ENCODE assay signal across 12 cellular contexts in the genomic region with DNA sequence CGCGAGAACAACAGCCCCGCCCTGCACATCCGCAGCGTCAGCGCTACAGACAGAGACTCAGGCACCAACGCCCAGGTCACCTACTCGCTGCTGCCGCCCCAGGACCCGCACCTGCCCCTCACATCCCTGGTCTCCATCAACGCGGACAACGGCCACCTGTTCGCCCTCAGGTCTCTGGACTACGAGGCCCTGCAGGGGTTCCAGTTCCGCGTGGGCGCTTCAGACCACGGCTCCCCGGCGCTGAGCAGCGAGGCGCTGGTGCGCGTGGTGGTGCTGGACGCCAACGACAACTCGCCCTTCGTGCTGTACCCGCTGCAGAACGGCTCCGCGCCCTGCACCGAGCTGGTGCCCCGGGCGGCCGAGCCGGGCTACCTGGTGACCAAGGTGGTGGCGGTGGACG. TPM values are rescaled to one million over a fixed set of nuclear protein-coding genes. Genes with fewer than 3 reads are reported as not detected.
DNase-seq lines count a peak whose midpoint lies in the region; TF ChIP-seq lines count a peak whose summit lies in the region.
"Not testable (repeated sequence)": the region's sequence is repeated elsewhere in the genome, so short reads cannot be mapped to it uniquely, and the experiment has no call there.
"Had no signal": no experiment of that assay in that cellular context is flagged by ENCODE, and none has a peak within 500 bp of the region (broad histone marks: within the 10 kb centered on the region; RNA-seq: fewer than 3 reads in every experiment).

No MANE protein-coding gene starts in this region.

- not testable (repeated sequence) for TF ChIP-seq CTCF in coronary artery (IDR thresholded peaks at IDR 0.05); endothelial cell (IDR thresholded peaks at IDR 0.05; ENCODE audit: unreplicated experiment); osteocyte (IDR thresholded peaks at IDR 0.05)

- not testable (repeated sequence) for H3K27ac ChIP-seq in coronary artery; subcutaneous abdominal adipose tissue (ENCODE audit: low read depth, low read length)

- DNase-seq in activated naive CD4-positive, alpha-beta T cell treated with anti-CD3 and anti-CD28 coated beads, Interleukin-2, amount 10 ng/mL, durations not matched to agents 7 days and 5 days; coronary artery (ENCODE audit: low spot score); endothelial cell (ENCODE audit: low spot score): not testable (repeated sequence)
- peak; percentile 78 for DNase-seq in osteocyte (ENCODE audit: extremely low spot score, unreplicated experiment)

- not testable (repeated sequence) for H3K4me1 Mint-ChIP-seq in activated naive CD4-positive, alpha-beta T cell treated with anti-CD3 and anti-CD28 coated beads, Interleukin-2, amount 10 ng/mL, durations not matched to agents 7 days and 5 days; endothelial cell (ENCODE audit: unreplicated experiment); osteocyte (ENCODE audit: unreplicated experiment)

- H3K9me3 ChIP-seq in subcutaneous abdominal adipose tissue (ENCODE audit: control insufficient read depth in 5 of 5, low read length in 5 of 5) = peaks cover 20 to 53% (median 35%) of the 10 kb centered on the region in 5 donors

- peak overlapping the region; percentile 40 for H3K4me3 ChIP-seq in coronary artery
- peak overlapping the region in 3 of 5 donors; percentile 24 to 44 (median 37) for H3K4me3 ChIP-seq in subcutaneous abdominal adipose tissue (ENCODE audit: low read depth in 1 of 5, low read length in 5 of 5)

- CTCF ChIA-PET in activated naive CD4-positive, alpha-beta T cell treated with anti-CD3 and anti-CD28 coated beads, Interleukin-2, amount 10 ng/mL, durations not matched to agents 7 days and 5 days (lab: Charles Lee) = not testable (repeated sequence)

- H3K27ac Mint-ChIP-seq in activated naive CD4-positive, alpha-beta T cell treated with anti-CD3 and anti-CD28 coated beads, Interleukin-2, amount 10 ng/mL, durations not matched to agents 7 days and 5 days = peak overlapping the region; percentile 33
- H3K27ac Mint-ChIP-seq in endothelial cell (ENCODE audit: unreplicated experiment) = peak overlapping the region; percentile 7
- H3K27ac Mint-ChIP-seq in osteocyte (ENCODE audit: unreplicated experiment) = not testable (repeated sequence)

- H3K27me3 Mint-ChIP-seq in activated naive CD4-positive, alpha-beta T cell treated with anti-CD3 and anti-CD28 coated beads, Interleukin-2, amount 10 ng/mL, durations not matched to agents 7 days and 5 days = peaks cover 11% of the 10 kb centered on the region
- not testable (repeated sequence) for H3K27me3 Mint-ChIP-seq in endothelial cell (ENCODE audit: unreplicated experiment); osteocyte (ENCODE audit: unreplicated experiment)

- H3K9me3 Mint-ChIP-seq in activated naive CD4-positive, alpha-beta T cell treated with anti-CD3 and anti-CD28 coated beads, Interleukin-2, amount 10 ng/mL, durations not matched to agents 7 days and 5 days = peaks cover 19% of the 10 kb centered on the region
- peaks cover 15% of the 10 kb centered on the region for H3K9me3 Mint-ChIP-seq in endothelial cell (ENCODE audit: unreplicated experiment)
- H3K9me3 Mint-ChIP-seq in osteocyte (ENCODE audit: unreplicated experiment) = peaks cover 69% of the 10 kb centered on the region

- not testable (repeated sequence) for H3K36me3 ChIP-seq in subcutaneous abdominal adipose tissue (ENCODE audit: control insufficient read depth in 5 of 5, insufficient read depth in 5 of 5, low read length in 5 of 5)

- H3K36me3 Mint-ChIP-seq in activated naive CD4-positive, alpha-beta T cell treated with anti-CD3 and anti-CD28 coated beads, Interleukin-2, amount 10 ng/mL, durations not matched to agents 7 days and 5 days; osteocyte (ENCODE audit: unreplicated experiment): not testable (repeated sequence)
- H3K36me3 Mint-ChIP-seq in endothelial cell (ENCODE audit: low read depth, unreplicated experiment) = peaks cover 35% of the 10 kb centered on the region

- not testable (repeated sequence) for H3K4me3 Mint-ChIP-seq in activated naive CD4-positive, alpha-beta T cell treated with anti-CD3 and anti-CD28 coated beads, Interleukin-2, amount 10 ng/mL, durations not matched to agents 7 days and 5 days; osteocyte (ENCODE audit: unreplicated experiment)
- peak overlapping the region; percentile 65 for H3K4me3 Mint-ChIP-seq in endothelial cell (ENCODE audit: unreplicated experiment)

- not testable (repeated sequence) for H3K27me3 ChIP-seq in subcutaneous abdominal adipose tissue (ENCODE audit: control insufficient read depth in 5 of 5, insufficient read depth in 4 of 5, low read length in 5 of 5)

- H3K4me1 ChIP-seq in subcutaneous abdominal adipose tissue (ENCODE audit: control insufficient read depth in 5 of 5, insufficient read depth in 5 of 5, low read length in 5 of 5) = not testable (repeated sequence)

- not testable (repeated sequence) for H3K9ac ChIP-seq in subcutaneous abdominal adipose tissue (ENCODE audit: low read length in 5 of 5)

RNA-seq across cellular contexts. Expression of gene PCDHB13, which starts 1.8 kb away (rescaled TPM):
- total RNA-seq in endothelial cell (ENCODE audit: unreplicated experiment) (7.1 TPM), osteocyte (2.2 and 2.4 TPM in 2 replicates)
- total RNA-seq: B cell; Caco-2; CD4-positive, alpha-beta T cell; CD4-positive, CD25-positive, alpha-beta regulatory T cell; CD8-positive, alpha-beta T cell had no signal

RNA-seq across cellular contexts. Expression of gene PCDHB12, which starts 7.0 kb away (rescaled TPM):
- total RNA-seq in endothelial cell (ENCODE audit: unreplicated experiment) = 8.4 TPM
- total RNA-seq in osteocyte = 1.9 and 2.2 TPM in 2 replicates
- total RNA-seq: B cell; Caco-2; CD4-positive, alpha-beta memory T cell; CD4-positive, alpha-beta T cell; CD4-positive, CD25-positive, alpha-beta regulatory T cell; CD8-positive, alpha-beta memory T cell; CD8-positive, alpha-beta T cell had no signal

RNA-seq across cellular contexts. Expression of gene PCDHB14, which starts 7.6 kb away (rescaled TPM):
- total RNA-seq in endothelial cell (ENCODE audit: unreplicated experiment) (8.4 TPM), osteocyte (8.8 and 9.0 TPM in 2 replicates)
- total RNA-seq: B cell; CD4-positive, alpha-beta T cell; CD4-positive, CD25-positive, alpha-beta regulatory T cell; CD8-positive, alpha-beta T cell had no signal

RNA-seq across cellular contexts. Expression of gene PCDHB11, which starts 16.1 kb away (rescaled TPM):
- total RNA-seq in endothelial cell (ENCODE audit: unreplicated experiment) (6.4 TPM), osteocyte (1.9 and 2.4 TPM in 2 replicates)
- total RNA-seq: B cell; Caco-2; CD4-positive, alpha-beta memory T cell; CD4-positive, alpha-beta T cell; CD4-positive, CD25-positive, alpha-beta regulatory T cell; CD8-positive, alpha-beta memory T cell; CD8-positive, alpha-beta T cell had no signal

RNA-seq across cellular contexts. Expression of gene PCDHB10, which starts 23.4 kb away (rescaled TPM):
- total RNA-seq in endothelial cell (ENCODE audit: unreplicated experiment) (10.3 TPM), osteocyte (7.8 and 8.2 TPM in 2 replicates)
- total RNA-seq: B cell; CD4-positive, alpha-beta T cell; CD4-positive, CD25-positive, alpha-beta regulatory T cell; CD8-positive, alpha-beta memory T cell; CD8-positive, alpha-beta T cell had no signal
